Comparison of ENCODE assay signal across 20 cellular contexts in the genomic region with DNA sequence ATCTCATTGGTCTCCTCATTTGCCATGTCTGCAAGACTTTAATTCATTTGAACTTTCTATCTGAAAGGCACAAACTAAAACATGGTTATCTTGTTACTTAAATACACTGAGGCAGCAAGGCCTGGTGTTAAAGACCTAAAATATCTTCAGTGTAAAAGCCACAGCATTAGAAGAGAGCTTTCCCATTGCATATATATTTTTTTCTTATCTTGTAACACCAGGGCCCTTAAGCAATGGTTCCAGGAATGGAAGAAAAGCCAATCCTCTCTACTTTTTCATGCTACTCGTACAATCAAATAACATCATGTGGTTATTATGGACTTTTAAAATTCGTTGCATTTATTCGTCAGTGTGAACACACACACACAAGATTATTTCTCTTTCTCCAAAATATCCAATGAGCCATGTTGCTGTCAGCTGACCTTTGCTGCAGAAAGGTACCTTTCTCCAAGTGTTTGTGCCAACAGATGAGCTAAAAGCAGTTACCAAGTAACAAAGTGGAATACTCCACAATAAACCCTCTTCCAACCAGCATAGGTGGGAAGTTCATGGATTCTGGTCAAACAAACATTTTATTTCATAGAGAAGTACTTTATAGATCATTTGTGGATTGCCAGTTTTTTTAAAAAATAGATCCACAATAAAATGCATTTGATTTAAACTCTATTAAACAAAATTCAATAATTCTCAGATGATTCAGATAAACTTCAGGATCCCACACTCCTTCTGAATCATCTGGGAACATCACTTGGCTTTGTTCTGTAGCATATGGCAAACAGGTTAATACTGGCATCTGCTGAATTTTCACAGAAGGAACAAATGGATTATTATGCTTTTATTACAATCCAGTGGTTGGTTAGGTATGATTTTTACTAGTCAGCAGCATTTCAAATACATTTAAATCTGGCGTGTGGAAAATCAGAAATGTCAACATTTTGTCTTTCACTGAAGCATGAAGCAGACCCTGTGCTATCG.
DNase-seq lines count a peak whose midpoint lies in the region; ATAC-seq, FAIRE-seq and TF ChIP-seq lines count a peak whose summit lies in the region.
"Had no signal": no experiment of that assay in that cellular context is flagged by ENCODE, and none has a peak within 500 bp of the region (broad histone marks: within the 10 kb centered on the region; RNA-seq: fewer than 3 reads in every experiment).

No MANE protein-coding gene starts in this region.

- H2AFZ ChIP-seq in IMR-90 (replicated peaks; ENCODE audit: low read length, poor library complexity) (no peak overlapping the region), trophoblast cell (ENCODE audit: insufficient read depth, low read length, poor library complexity) (no peak overlapping the region)

- H2BK5ac ChIP-seq in IMR-90 (ENCODE audit: low read depth, low read length, poor library complexity, severe bottlenecking) (peak overlapping the region; percentile 49), trophoblast cell (ENCODE audit: low read depth, low read length, poor library complexity) (no peak overlapping the region)

- no peaks in the 10 kb centered on the region for H3K9me3 ChIP-seq in A549
- H3K9me3 ChIP-seq in IMR-90 (ENCODE audit: control insufficient read depth, insufficient read depth, low read length) = no peaks in the 10 kb centered on the region
- H3K9me3 ChIP-seq in trophoblast cell (ENCODE audit: insufficient read depth, low read depth, low read length) = no peaks in the 10 kb centered on the region
- H3K9me3 ChIP-seq: HAP-1, SJSA1 had no signal

- TF ChIP-seq POLR2A in A549 (IDR thresholded peaks at IDR 0.05; ENCODE audit: low read length) = no peak
- TF ChIP-seq POLR2A in IMR-90 (IDR thresholded peaks at IDR 0.05; ENCODE audit: low read depth, low read length) = no peak

- TF ChIP-seq RAD21 in A549 (conservative IDR thresholded peaks at IDR 0.05 in 1 of 2, IDR thresholded peaks at IDR 0.05 in 1 of 2) (no peak), IMR-90 (IDR thresholded peaks at IDR 0.05; ENCODE audit: low read length) (no peak)

- H3K9ac ChIP-seq in IMR-90 (ENCODE audit: low read depth, low read length) (no peak overlapping the region), trophoblast cell (ENCODE audit: low read length) (no peak overlapping the region)

- 95% methylated on average over 5 of the region's 5 CpGs for WGBS in A549 (ENCODE audit: missing lambda C conversion rate)
- WGBS in IMR-90 (ENCODE audit: extremely low coverage in 2 of 2, insufficient read length in 1 of 2), 2 experiments = 57% methylated on average over 2 of the region's 5 CpGs; no CpG with 5 or more reads in 1 of the 2 experiments
- no CpG with 5 or more reads among the region's 5 CpGs for WGBS in trophoblast cell (ENCODE audit: extremely low coverage, insufficient coverage, insufficient read length)

- H4K8ac ChIP-seq in IMR-90 (ENCODE audit: low read depth in 2 of 2, low read length in 2 of 2) (peak overlapping the region in 1 of 2 experiments; percentile 8; a peak in 1 of 4 replicates), trophoblast cell (ENCODE audit: low read depth, low read length) (no peak overlapping the region)

- H3K79me2 ChIP-seq in trophoblast cell (ENCODE audit: control insufficient read depth, insufficient read depth, low read length, poor library complexity) = no peaks in the 10 kb centered on the region

- H3K79me1 ChIP-seq in IMR-90 (ENCODE audit: low read depth in 1 of 2, low read length in 2 of 2) (peaks cover 29 to 70% of the 10 kb centered on the region in 2 experiments), trophoblast cell (ENCODE audit: low read length) (no peaks in the 10 kb centered on the region)

- intact Hi-C loops in IMR-90 (cut with micrococcal nuclease) = no loop called here

- POLR2A ChIA-PET in A549 (lab: Yijun Ruan, JAX) = no interaction called here
- POLR2A ChIA-PET in IMR-90 (lab: Charles Lee; ENCODE audit: unreplicated experiment) = no interaction called here

- H4K5ac ChIP-seq in IMR-90 (ENCODE audit: low read depth, low read length) = peak overlapping the region; percentile 21; the same call in 1 of the 2 replicates

- H3K18ac ChIP-seq in IMR-90 (ENCODE audit: low read depth, low read length) (peak overlapping the region; percentile 24), trophoblast cell (ENCODE audit: low read length) (no peak overlapping the region)

- peak; percentile 28 for FAIRE-seq in A549 (lab: Jason Lieb, UNC)
- FAIRE-seq: GM19239 had no signal

- no peak overlapping the region for H3K23ac ChIP-seq in IMR-90 (ENCODE audit: low read depth, low read length)
- no peak overlapping the region for H3K23ac ChIP-seq in trophoblast cell (ENCODE audit: low read length)

- H4K12ac ChIP-seq in trophoblast cell (ENCODE audit: low read depth, low read length) = no peak overlapping the region

- CTCF ChIA-PET in A549 (lab: Yijun Ruan, JAX) (no interaction called here), IMR-90 (lab: Yijun Ruan, JAX) (interaction anchor here (1.2 kb wide), 1 partner anchor 233 kb away, joined by 3 read pairs; no protein-coding TSS in a partner anchor)

- BruUV-seq in IMR-90 (replicated peaks; lab: Mats Ljungman, UMichigan) = no TSS peak

- no peak overlapping the region for H3K4me2 ChIP-seq in A549
- no peak overlapping the region for H3K4me2 ChIP-seq in IMR-90 (ENCODE audit: low read depth, low read length)
- H3K4me2 ChIP-seq in trophoblast cell (ENCODE audit: low read length) = no peak overlapping the region

- H2BK20ac ChIP-seq in IMR-90 (ENCODE audit: low read depth, low read length) = no peak overlapping the region

- H2AK5ac ChIP-seq in IMR-90 (ENCODE audit: low read depth, low read length) = no peak overlapping the region
- no peak overlapping the region for H2AK5ac ChIP-seq in trophoblast cell (ENCODE audit: low read length)

- peaks cover 34% of the 10 kb centered on the region for H3K4me1 ChIP-seq in A549
- peaks cover 25% of the 10 kb centered on the region for H3K4me1 ChIP-seq in IMR-90 (ENCODE audit: control insufficient read depth, insufficient read depth, low read length)
- peaks cover 4 to 8% of the 10 kb centered on the region in 2 experiments for H3K4me1 ChIP-seq in trophoblast cell (ENCODE audit: control insufficient read depth in 1 of 2, insufficient read depth in 2 of 2, low read length in 2 of 2)

- no peak for DNase-seq in A549 (ENCODE audit: low read depth in 1 of 2, low spot score in 1 of 2)
- no peak for DNase-seq in IMR-90
- peak; percentile 74 for DNase-seq in fibroblast of mammary gland (ENCODE audit: low read depth)
- DNase-seq in trophoblast cell = no peak
- no peak for DNase-seq in SW480 (ENCODE audit: low spot score)
- DNase-seq: AML-193, EL, KBM-7, NCI-H1436, NCI-H2029, NCI-H2171, NCI-H446 treated with DMSO at 0.1 percent for 48 hours, NCI-H748 treated with DMSO at 0.1 percent for 48 hours, PC-3 had no signal

- H2BK120ac ChIP-seq in IMR-90 (ENCODE audit: low read depth, low read length) (no peak overlapping the region), trophoblast cell (ENCODE audit: insufficient read depth, low read length, poor library complexity) (no peak overlapping the region)

- no peak overlapping the region for H2BK12ac ChIP-seq in trophoblast cell (ENCODE audit: low read length)

- H4K20me1 ChIP-seq in IMR-90 (ENCODE audit: insufficient read depth, low read length) = peaks cover 54% of the 10 kb centered on the region; the same call in 1 of the 2 replicates

- no peak overlapping the region for H3K56ac ChIP-seq in IMR-90 (ENCODE audit: extremely low read depth, insufficient read depth, low read length)

- H3K14ac ChIP-seq in IMR-90 (replicated peaks; ENCODE audit: low read depth, low read length) (no peak overlapping the region), trophoblast cell (ENCODE audit: low read length) (no peak overlapping the region)

- H3K27me3 ChIP-seq in IMR-90 (ENCODE audit: control insufficient read depth, insufficient read depth, low read length) = no peaks in the 10 kb centered on the region
- no peaks in the 10 kb centered on the region for H3K27me3 ChIP-seq in trophoblast cell (ENCODE audit: insufficient read depth, low read length)
- H3K27me3 ChIP-seq: SJSA1 had no signal

- no peak for ATAC-seq in A549
- no peak for ATAC-seq in IMR-90 (ENCODE audit: low read depth)
- ATAC-seq in GM18873 (IDR thresholded peaks at IDR 0.05; ENCODE audit: low FRiP score, unreplicated experiment) = no peak
- no peak for ATAC-seq in HG03571 (IDR thresholded peaks at IDR 0.05; ENCODE audit: unreplicated experiment)
- ATAC-seq: PC-3 had no signal

- TF ChIP-seq EP300 in A549 (IDR thresholded peaks at IDR 0.05) = no peak

- H3K27ac ChIP-seq in A549 (no peak overlapping the region; a peak in 1 of 6 replicates), IMR-90 (ENCODE audit: insufficient read depth, low read length) (no peak overlapping the region), trophoblast cell (ENCODE audit: low read depth, low read length) (no peak overlapping the region)
- H3K27ac ChIP-seq: RWPE1, SJSA1 had no signal

- TF ChIP-seq CTCF in A549 (IDR thresholded peaks at IDR 0.05) = no peak
- no peak for TF ChIP-seq CTCF in IMR-90 (conservative IDR thresholded peaks at IDR 0.05; ENCODE audit: low read depth, low read length)
- TF ChIP-seq CTCF in fibroblast of mammary gland (conservative IDR thresholded peaks at IDR 0.05; ENCODE audit: control insufficient read depth, insufficient read depth, low read depth, low read length) = no peak

- in situ Hi-C loops in IMR-90 (cut with MboI; ENCODE audit: low sequenced_read_pairs) = no loop called here

- dilution Hi-C loops in IMR-90 (cut with HindIII; ENCODE audit: low sequenced_read_pairs, unreplicated experiment) = no loop called here

- H4K91ac ChIP-seq in IMR-90 (ENCODE audit: insufficient read depth, low read depth, low read length) = no peak overlapping the region
- no peak overlapping the region for H4K91ac ChIP-seq in trophoblast cell (ENCODE audit: low read depth, low read length)

- peaks cover 12% of the 10 kb centered on the region for H3K36me3 ChIP-seq in IMR-90 (ENCODE audit: control insufficient read depth, insufficient read depth, low read length)
- H3K36me3 ChIP-seq in trophoblast cell (ENCODE audit: control insufficient read depth in 1 of 2, insufficient read depth in 2 of 2, low read length in 2 of 2) = peaks cover 5 to 10% of the 10 kb centered on the region in 2 experiments
- H3K36me3 ChIP-seq: HAP-1 had no signal

- H2BK15ac ChIP-seq in IMR-90 (ENCODE audit: low read depth, low read length) = no peak overlapping the region

- H3K4ac ChIP-seq in IMR-90 (ENCODE audit: low read depth, low read length) = no peak overlapping the region
- H3K4ac ChIP-seq in trophoblast cell (ENCODE audit: low read depth, low read length) = peak overlapping the region; percentile 75

- no peak overlapping the region for H3K4me3 ChIP-seq in A549
- no peak overlapping the region for H3K4me3 ChIP-seq in IMR-90 (ENCODE audit: insufficient read depth, low read depth, low read length)
- H3K4me3 ChIP-seq in fibroblast of mammary gland (ENCODE audit: control insufficient read depth, low read depth, low read length) = no peak overlapping the region
- no peak overlapping the region for H3K4me3 ChIP-seq in trophoblast cell (ENCODE audit: low read depth, low read length)
- H3K4me3 ChIP-seq: HAP-1, SJSA1 had no signal

- peaks cover 9% of the 10 kb centered on the region for H3K9me1 ChIP-seq in IMR-90 (ENCODE audit: insufficient read depth, low read length)

- no peak overlapping the region for H2AK9ac ChIP-seq in IMR-90 (replicated peaks; ENCODE audit: low read depth, low read length, poor library complexity)

TF ChIP-seq in A549, 52 proteins besides CTCF, POLR2A, EP300 and RAD21 (continues in another document):
- no peak for TF ChIP-seq CEBPB (IDR thresholded peaks at IDR 0.05)
